Comparison of ENCODE assay signal across 1 cellular context in genomic region chr15:91517491-91518200, GRCh38.
A peak's percentile ranks its signal among the peaks of the same experiment; 100 is the strongest.
TF ChIP-seq lines count a peak whose summit lies in the region.

No MANE protein-coding gene starts in this region.

TF ChIP-seq in K562, 482 proteins besides CTCF, POLR2A, EP300 and RAD21 (continued from another document):
- TF ChIP-seq ZNF124 (CRISPR knock-in tag; IDR thresholded peaks at IDR 0.05): no peak
- 0 out of 2 replicates have a peak, but pooled peaks have one; percentile 18 for TF ChIP-seq PKNOX1 (IDR thresholded peaks at IDR 0.05)
- TF ChIP-seq TRIM25 (IDR thresholded peaks at IDR 0.05; ENCODE audit: borderline replicate concordance): no peak
- no peak for TF ChIP-seq RBM25 (IDR thresholded peaks at IDR 0.05; ENCODE audit: low read depth, low read length, severe bottlenecking)
- no peak for TF ChIP-seq E4F1 (CRISPR knock-in tag; IDR thresholded peaks at IDR 0.05; ENCODE audit: borderline replicate concordance)
- no peak for TF ChIP-seq ZNF561 (CRISPR knock-in tag; conservative IDR thresholded peaks at IDR 0.05)
- TF ChIP-seq TAF9B (IDR thresholded peaks at IDR 0.05; ENCODE audit: partially characterized antibody): no peak
- no peak for TF ChIP-seq L3MBTL2 (IDR thresholded peaks at IDR 0.05)
- TF ChIP-seq ZKSCAN8 (CRISPR knock-in tag; IDR thresholded peaks at IDR 0.05): no peak
- no peak for TF ChIP-seq FOXA3 (CRISPR knock-in tag; conservative IDR thresholded peaks at IDR 0.05 in 1 of 2, IDR thresholded peaks at IDR 0.05 in 1 of 2)
- TF ChIP-seq CEBPB (tag; IDR thresholded peaks at IDR 0.05): peak; percentile 62; the same call in 1 of the 2 replicates
- TF ChIP-seq DEAF1 (CRISPR knock-in tag; IDR thresholded peaks at IDR 0.05): no peak
- no peak for TF ChIP-seq CEBPG (CRISPR knock-in tag; IDR thresholded peaks at IDR 0.05)
- peak; percentile 82 to 90 for TF ChIP-seq CEBPG (tag; conservative IDR thresholded peaks at IDR 0.05 in 1 of 2, IDR thresholded peaks at IDR 0.05 in 1 of 2)
- no peak for TF ChIP-seq HDAC6 (IDR thresholded peaks at IDR 0.05; ENCODE audit: low read depth, low read length)
- TF ChIP-seq SETDB1 (IDR thresholded peaks at IDR 0.05; ENCODE audit: low read length): no peak
- peak; percentile 48 to 53; a peak in 2 of 4 replicates for TF ChIP-seq TRIM24 (IDR thresholded peaks at IDR 0.05)
- TF ChIP-seq ATF2 (CRISPR knock-in tag; IDR thresholded peaks at IDR 0.05): no peak
- TF ChIP-seq ELK3 (CRISPR knock-in tag; IDR thresholded peaks at IDR 0.05): no peak
- no peak for TF ChIP-seq PCBP2 (IDR thresholded peaks at IDR 0.05; ENCODE audit: low read depth, low read length, poor library complexity, severe bottlenecking)
- TF ChIP-seq ZBTB26 (CRISPR knock-in tag; IDR thresholded peaks at IDR 0.05): no peak
- TF ChIP-seq SMAD3 (CRISPR knock-in tag; conservative IDR thresholded peaks at IDR 0.05): no peak
- no peak for TF ChIP-seq CEBPZ (IDR thresholded peaks at IDR 0.05; ENCODE audit: borderline replicate concordance, low read depth, low read length)
- TF ChIP-seq HOXB6 (CRISPR knock-in tag; IDR thresholded peaks at IDR 0.05; ENCODE audit: borderline replicate concordance): no peak
- TF ChIP-seq ZSCAN32 (CRISPR knock-in tag; IDR thresholded peaks at IDR 0.05): no peak
- no peak for TF ChIP-seq SNRNP70 (optimal IDR thresholded peaks at IDR 0.05; ENCODE audit: low read depth, low read length)
- no peak for TF ChIP-seq TRIM28 (IDR thresholded peaks at IDR 0.05)
- TF ChIP-seq ZNF449 (CRISPR knock-in tag; IDR thresholded peaks at IDR 0.05): no peak
- TF ChIP-seq RBFOX2 (IDR thresholded peaks at IDR 0.05; ENCODE audit: low read depth, low read length): no peak
